Comparison of ENCODE assay signal across 18 cellular contexts in the genomic region with DNA sequence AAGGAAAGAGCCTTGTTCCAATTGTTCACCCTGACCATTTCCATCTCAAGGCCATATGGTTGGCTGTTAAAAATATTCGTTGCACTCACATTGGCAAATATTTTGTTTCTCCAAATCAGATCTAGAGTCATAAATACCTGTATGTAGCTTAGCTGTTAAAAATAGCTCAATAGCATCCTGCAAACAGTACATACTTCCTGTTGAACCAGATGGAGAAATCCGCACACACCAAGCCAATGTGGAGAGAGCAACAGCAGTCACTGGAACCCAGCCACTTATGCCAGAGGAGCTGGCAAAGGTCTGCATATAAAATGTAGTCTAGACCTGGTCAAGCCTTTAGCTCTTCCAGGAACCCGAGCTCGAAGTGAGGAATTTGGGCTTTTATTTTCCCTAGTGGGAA.
"Had no signal": no experiment of that assay in that cellular context is flagged by ENCODE, and none has a peak within 500 bp of the region (broad histone marks: within the 10 kb centered on the region; RNA-seq: fewer than 3 reads in every experiment).

No MANE protein-coding gene starts in this region.

- H3K27ac Mint-ChIP-seq: activated CD4-positive, alpha-beta T cell treated with anti-CD3 and anti-CD28 coated beads, Interleukin-2, amount 10 ng/mL, durations not matched to agents 24 days and 14 days; activated CD8-positive, alpha-beta T cell treated with anti-CD3 and anti-CD28 coated beads for 36 hours; activated T-helper 17 cell treated with anti-CD3 and anti-CD28 coated beads, Interleukin-2, amount 50 U/mL, for 72 hours; brain; progenitor cell of endocrine pancreas had no signal

- H3K4me1 Mint-ChIP-seq: activated CD4-positive, alpha-beta T cell treated with anti-CD3 and anti-CD28 coated beads, Interleukin-2, amount 10 ng/mL, durations not matched to agents 24 days and 14 days; activated T-helper 17 cell treated with anti-CD3 and anti-CD28 coated beads, Interleukin-2, amount 50 U/mL, for 72 hours; brain; neural crest cell had no signal

- H3K9me3 Mint-ChIP-seq: activated T-helper 17 cell treated with anti-CD3 and anti-CD28 coated beads, Interleukin-2, amount 50 U/mL, for 72 hours had no signal

- ATAC-seq: activated CD8-positive, alpha-beta T cell treated with anti-CD3 and anti-CD28 coated beads for 36 hours; activated T-helper 17 cell treated with anti-CD3 and anti-CD28 coated beads, Interleukin-2, amount 50 U/mL, for 72 hours; left lobe of liver had no signal

- H3K27me3 Mint-ChIP-seq: activated CD4-positive, alpha-beta T cell treated with anti-CD3 and anti-CD28 coated beads, Interleukin-2, amount 10 ng/mL, durations not matched to agents 24 days and 14 days; brain; progenitor cell of endocrine pancreas had no signal

- H3K36me3 Mint-ChIP-seq: brain had no signal

- H3K4me3 Mint-ChIP-seq: activated CD4-positive, alpha-beta T cell treated with anti-CD3 and anti-CD28 coated beads, Interleukin-2, amount 10 ng/mL, durations not matched to agents 24 days and 14 days; activated CD8-positive, alpha-beta T cell treated with anti-CD3 and anti-CD28 coated beads for 36 hours; activated T-helper 17 cell treated with anti-CD3 and anti-CD28 coated beads, Interleukin-2, amount 50 U/mL, for 72 hours; brain; neural crest cell had no signal

- DNase-seq: activated CD4-positive, alpha-beta T cell treated with anti-CD3 and anti-CD28 coated beads, Interleukin-2, amount 10 ng/mL, durations not matched to agents 24 days and 14 days; activated CD4-positive, CD25-positive, alpha-beta regulatory T cell; activated CD8-positive, alpha-beta T cell treated with anti-CD3 and anti-CD28 coated beads for 36 hours; activated naive CD4-positive, alpha-beta T cell treated with Interleukin-2 at 50 U/mL for 16 hours; activated T-cell treated with anti-CD3 and anti-CD28 coated beads, Interleukin-2, amount 50 U/mL, for 1 hour; caudate nucleus; erythroblast; foreskin melanocyte; head of caudate nucleus; kidney; stimulated activated CD4-positive, alpha-beta T cell treated with anti-CD3 and anti-CD28 coated beads, Interleukin-2, amount 100 ng/mL, for 24 hours; stimulated activated naive CD4-positive, alpha-beta T cell treated with Interleukin-2 at 50 U/mL for 16 hours; tibial artery had no signal
